1 cellular context compared by ENCODE assay signal in the genomic region with DNA sequence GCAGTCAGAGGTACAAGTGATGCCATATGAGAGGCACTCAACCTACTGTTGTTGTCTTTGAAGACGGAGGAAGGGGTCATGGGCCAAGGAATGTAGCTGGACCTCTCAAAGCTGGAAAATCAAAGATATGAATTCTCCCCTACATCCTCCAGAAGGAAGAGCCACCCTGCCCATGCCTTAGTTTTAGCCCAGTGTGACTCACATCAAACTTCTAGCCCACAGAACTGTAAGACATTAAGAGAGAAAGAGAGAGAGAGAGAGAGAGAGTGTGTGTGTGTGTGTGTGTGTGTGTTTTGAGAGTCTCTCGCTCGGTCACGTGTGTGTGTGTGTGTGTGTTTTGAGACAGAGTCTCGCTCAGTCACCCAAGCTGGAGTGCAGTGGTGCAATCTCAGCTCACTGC.
TF ChIP-seq lines count a peak whose summit lies in the region.

No MANE protein-coding gene starts in this region.

TF ChIP-seq in WTC11, 78 proteins besides CTCF, POLR2A, EP300 and RAD21 (continued from another document):
- TF ChIP-seq, protein P1, sequence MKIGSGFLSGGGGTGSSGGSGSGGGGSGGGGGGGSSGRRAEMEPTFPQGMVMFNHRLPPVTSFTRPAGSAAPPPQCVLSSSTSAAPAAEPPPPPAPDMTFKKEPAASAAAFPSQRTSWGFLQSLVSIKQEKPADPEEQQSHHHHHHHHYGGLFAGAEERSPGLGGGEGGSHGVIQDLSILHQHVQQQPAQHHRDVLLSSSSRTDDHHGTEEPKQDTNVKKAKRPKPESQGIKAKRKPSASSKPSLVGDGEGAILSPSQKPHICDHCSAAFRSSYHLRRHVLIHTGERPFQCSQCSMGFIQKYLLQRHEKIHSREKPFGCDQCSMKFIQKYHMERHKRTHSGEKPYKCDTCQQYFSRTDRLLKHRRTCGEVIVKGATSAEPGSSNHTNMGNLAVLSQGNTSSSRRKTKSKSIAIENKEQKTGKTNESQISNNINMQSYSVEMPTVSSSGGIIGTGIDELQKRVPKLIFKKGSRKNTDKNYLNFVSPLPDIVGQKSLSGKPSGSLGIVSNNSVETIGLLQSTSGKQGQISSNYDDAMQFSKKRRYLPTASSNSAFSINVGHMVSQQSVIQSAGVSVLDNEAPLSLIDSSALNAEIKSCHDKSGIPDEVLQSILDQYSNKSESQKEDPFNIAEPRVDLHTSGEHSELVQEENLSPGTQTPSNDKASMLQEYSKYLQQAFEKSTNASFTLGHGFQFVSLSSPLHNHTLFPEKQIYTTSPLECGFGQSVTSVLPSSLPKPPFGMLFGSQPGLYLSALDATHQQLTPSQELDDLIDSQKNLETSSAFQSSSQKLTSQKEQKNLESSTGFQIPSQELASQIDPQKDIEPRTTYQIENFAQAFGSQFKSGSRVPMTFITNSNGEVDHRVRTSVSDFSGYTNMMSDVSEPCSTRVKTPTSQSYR (CRISPR knock-in tag; IDR thresholded peaks at IDR 0.05), result no peak
- no peak for TF ChIP-seq KAT7 (CRISPR knock-in tag; IDR thresholded peaks at IDR 0.05; ENCODE audit: borderline replicate concordance)
